11 cellular contexts compared by ENCODE assay signal in the genomic region with DNA sequence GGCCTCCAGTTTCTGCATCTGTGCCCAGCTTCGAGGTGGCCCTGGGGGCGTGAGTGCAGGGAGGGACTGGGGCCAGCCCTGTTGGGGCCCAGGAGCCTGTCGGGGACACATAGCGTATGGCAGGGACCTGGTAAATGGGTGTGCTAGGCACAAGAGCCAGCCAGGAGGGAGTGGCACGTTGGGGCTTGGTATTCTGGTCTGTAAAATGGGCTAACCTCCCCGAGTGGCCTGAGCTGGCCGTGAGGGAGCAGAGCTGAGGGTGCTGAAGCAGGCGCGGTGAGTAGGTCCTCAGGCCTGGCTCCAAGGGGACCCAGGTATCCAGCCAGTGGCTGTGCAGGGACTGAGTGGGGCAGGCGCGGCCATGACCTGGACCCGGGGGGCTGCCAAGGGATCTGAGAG. TPM values are rescaled to one million over a fixed set of nuclear protein-coding genes. Genes with fewer than 3 reads are reported as not detected.
DNase-seq lines count a peak whose midpoint lies in the region; ATAC-seq lines count a peak whose summit lies in the region.
"Had no signal": no experiment of that assay in that cellular context is flagged by ENCODE, and none has a peak within 500 bp of the region (broad histone marks: within the 10 kb centered on the region; RNA-seq: fewer than 3 reads in every experiment).

No MANE protein-coding gene starts in this region.

- no peak overlapping the region for H3K27ac ChIP-seq in trophoblast cell (ENCODE audit: low read depth, low read length)
- H3K27ac ChIP-seq: esophagus muscularis mucosa had no signal

- peaks cover 14% of the 10 kb centered on the region for H3K79me2 ChIP-seq in trophoblast cell (ENCODE audit: control insufficient read depth, insufficient read depth, low read length, poor library complexity)

- H3K36me3 Mint-ChIP-seq in activated CD4-positive, alpha-beta T cell treated with anti-CD3 and anti-CD28 coated beads, Interleukin-2, amount 10 ng/mL, durations not matched to agents 7 days and 5 days (ENCODE audit: low read depth), result peaks cover 9% of the 10 kb centered on the region
- H3K36me3 Mint-ChIP-seq in activated T-helper 17 cell treated with anti-CD3 and anti-CD28 coated beads, Interleukin-2, amount 50 U/mL, for 72 hours (ENCODE audit: low read depth), result peaks cover 63% of the 10 kb centered on the region
- H3K36me3 Mint-ChIP-seq: activated naive CD8-positive, alpha-beta T cell had no signal

- H3K4ac ChIP-seq in trophoblast cell (ENCODE audit: low read depth, low read length), result peak overlapping the region; percentile 21

- H2AK5ac ChIP-seq in trophoblast cell (ENCODE audit: low read length), result no peak overlapping the region

- ATAC-seq in activated T-helper 17 cell treated with anti-CD3 and anti-CD28 coated beads, Interleukin-2, amount 50 U/mL, for 72 hours (replicated peaks), result no peak
- no peak for ATAC-seq in HG03175 (IDR thresholded peaks at IDR 0.05; ENCODE audit: unreplicated experiment)

- POLR2A ChIA-PET in activated CD4-positive, alpha-beta T cell treated with anti-CD3 and anti-CD28 coated beads, Interleukin-2, amount 10 ng/mL, durations not matched to agents 7 days and 5 days (lab: Charles Lee), result no interaction called here

- no peaks in the 10 kb centered on the region for H3K27me3 ChIP-seq in trophoblast cell (ENCODE audit: insufficient read depth, low read length)
- H3K27me3 ChIP-seq: esophagus muscularis mucosa had no signal

- H2BK5ac ChIP-seq in trophoblast cell (ENCODE audit: low read depth, low read length, poor library complexity), result no peak overlapping the region

- peaks cover 62 to 65% of the 10 kb centered on the region in 2 experiments for H3K36me3 ChIP-seq in trophoblast cell (ENCODE audit: control insufficient read depth in 1 of 2, insufficient read depth in 2 of 2, low read length in 2 of 2)

- no CpG with 5 or more reads among the region's 12 CpGs for WGBS in trophoblast cell (ENCODE audit: extremely low coverage, insufficient coverage, insufficient read length)

- no peak overlapping the region for H3K9ac ChIP-seq in trophoblast cell (ENCODE audit: low read length)

- peaks cover 7% of the 10 kb centered on the region for H3K79me1 ChIP-seq in trophoblast cell (ENCODE audit: low read length)

- H2BK120ac ChIP-seq in trophoblast cell (ENCODE audit: insufficient read depth, low read length, poor library complexity), result no peak overlapping the region

- H2BK12ac ChIP-seq in trophoblast cell (ENCODE audit: low read length), result no peak overlapping the region

- H4K91ac ChIP-seq in trophoblast cell (ENCODE audit: low read depth, low read length), result no peak overlapping the region

- H3K27ac Mint-ChIP-seq in activated CD4-positive, alpha-beta T cell treated with anti-CD3 and anti-CD28 coated beads, Interleukin-2, amount 10 ng/mL, durations not matched to agents 7 days and 5 days, result peak overlapping the region; percentile 20
- peak overlapping the region; percentile 48 for H3K27ac Mint-ChIP-seq in activated T-helper 17 cell treated with anti-CD3 and anti-CD28 coated beads, Interleukin-2, amount 50 U/mL, for 72 hours
- H3K27ac Mint-ChIP-seq: activated naive CD8-positive, alpha-beta T cell; T-helper 1 cell treated with Interleukin-12 subunit alpha and Interleukin-12 subunit beta and Interleukin-4 antibody, amounts not matched to agents 30 μg/mL and 1 μg/mL, for 36 hours had no signal

- CTCF ChIA-PET in activated CD4-positive, alpha-beta T cell treated with anti-CD3 and anti-CD28 coated beads, Interleukin-2, amount 10 ng/mL, durations not matched to agents 7 days and 5 days (lab: Charles Lee), result interaction anchor here (1.3 kb wide), 1 partner anchor 9 kb away, joined by 5 read pairs; no protein-coding TSS in a partner anchor

- H3K27me3 Mint-ChIP-seq in activated CD4-positive, alpha-beta T cell treated with anti-CD3 and anti-CD28 coated beads, Interleukin-2, amount 10 ng/mL, durations not matched to agents 7 days and 5 days, result peaks cover 7% of the 10 kb centered on the region
- H3K27me3 Mint-ChIP-seq in activated T-helper 17 cell treated with anti-CD3 and anti-CD28 coated beads, Interleukin-2, amount 50 U/mL, for 72 hours, result no peaks in the 10 kb centered on the region
- H3K27me3 Mint-ChIP-seq: activated naive CD8-positive, alpha-beta T cell had no signal

- no peak for DNase-seq in activated CD4-positive, alpha-beta T cell treated with anti-CD3 and anti-CD28 coated beads, Interleukin-2, amount 10 ng/mL, durations not matched to agents 7 days and 5 days
- DNase-seq in activated CD4-positive, alpha-beta T cell treated with anti-CD3 and anti-CD28 coated beads, Interleukin-2, amount 50 U/mL, for 1 hour, result no peak
- DNase-seq in trophoblast cell, result no peak
- DNase-seq in NCI-H774 (lab: John Stamatoyannopoulos, UW), result no peak
- DNase-seq: NCI-H446; stimulated activated CD4-positive, alpha-beta T cell treated with anti-CD3 and anti-CD28 coated beads, Interleukin-15, amount 100 ng/mL, for 24 hours had no signal

- no peak overlapping the region for H3K23ac ChIP-seq in trophoblast cell (ENCODE audit: low read length)

- H3K4me1 ChIP-seq in trophoblast cell (ENCODE audit: control insufficient read depth in 1 of 2, insufficient read depth in 2 of 2, low read length in 2 of 2), result peaks cover 4 to 15% of the 10 kb centered on the region in 2 experiments

- H3K4me3 Mint-ChIP-seq in activated CD4-positive, alpha-beta T cell treated with anti-CD3 and anti-CD28 coated beads, Interleukin-2, amount 10 ng/mL, durations not matched to agents 7 days and 5 days, result no peak overlapping the region
- no peak overlapping the region for H3K4me3 Mint-ChIP-seq in activated T-helper 17 cell treated with anti-CD3 and anti-CD28 coated beads, Interleukin-2, amount 50 U/mL, for 72 hours
- H3K4me3 Mint-ChIP-seq: activated naive CD8-positive, alpha-beta T cell; T-helper 1 cell treated with Interleukin-12 subunit alpha and Interleukin-12 subunit beta and Interleukin-4 antibody, amounts not matched to agents 30 μg/mL and 1 μg/mL, for 36 hours had no signal

- no peak overlapping the region for H3K4me3 ChIP-seq in trophoblast cell (ENCODE audit: low read depth, low read length)
- H3K4me3 ChIP-seq: esophagus muscularis mucosa had no signal

- peak overlapping the region; percentile 40 for H4K12ac ChIP-seq in trophoblast cell (ENCODE audit: low read depth, low read length)

- H2AFZ ChIP-seq in trophoblast cell (ENCODE audit: insufficient read depth, low read length, poor library complexity), result no peak overlapping the region

- H3K4me1 Mint-ChIP-seq in activated CD4-positive, alpha-beta T cell treated with anti-CD3 and anti-CD28 coated beads, Interleukin-2, amount 10 ng/mL, durations not matched to agents 7 days and 5 days, result peaks cover 18% of the 10 kb centered on the region
- peaks cover 10% of the 10 kb centered on the region for H3K4me1 Mint-ChIP-seq in activated T-helper 17 cell treated with anti-CD3 and anti-CD28 coated beads, Interleukin-2, amount 50 U/mL, for 72 hours

- no peaks in the 10 kb centered on the region for H3K9me3 ChIP-seq in trophoblast cell (ENCODE audit: insufficient read depth, low read depth, low read length)
- H3K9me3 ChIP-seq: esophagus muscularis mucosa had no signal

- H3K9me3 Mint-ChIP-seq in activated CD4-positive, alpha-beta T cell treated with anti-CD3 and anti-CD28 coated beads, Interleukin-2, amount 10 ng/mL, durations not matched to agents 7 days and 5 days, result no peaks in the 10 kb centered on the region
- no peaks in the 10 kb centered on the region for H3K9me3 Mint-ChIP-seq in activated T-helper 17 cell treated with anti-CD3 and anti-CD28 coated beads, Interleukin-2, amount 50 U/mL, for 72 hours

- H3K18ac ChIP-seq in trophoblast cell (ENCODE audit: low read length), result no peak overlapping the region

- no peak overlapping the region for H3K4me2 ChIP-seq in trophoblast cell (ENCODE audit: low read length)

- no peak overlapping the region for H4K8ac ChIP-seq in trophoblast cell (ENCODE audit: low read depth, low read length)

- H3K14ac ChIP-seq in trophoblast cell (ENCODE audit: low read length), result no peak overlapping the region

RNA-seq across cellular contexts. Expression of a gene that starts 4.3 kb away (rescaled TPM):
- total RNA-seq in activated CD4-positive, alpha-beta T cell treated with anti-CD3 and anti-CD28 coated beads, Interleukin-2, amount 10 ng/mL, durations not matched to agents 7 days and 5 days, result 10 to 100 TPM; 60.7 to 76.8 TPM
- 100 to 1,000 TPM in 1 of 2 donors, 10 to 100 TPM in 1; 82.7 to 109 TPM for total RNA-seq in activated T-helper 17 cell treated with anti-CD3 and anti-CD28 coated beads, Interleukin-2, amount 50 U/mL, for 72 hours
- polyA plus RNA-seq in trophoblast cell (2013), result 233 and 241 TPM in 2 replicates

RNA-seq across cellular contexts. Expression of a gene that starts 12.1 kb away (rescaled TPM):
- total RNA-seq in activated CD4-positive, alpha-beta T cell treated with anti-CD3 and anti-CD28 coated beads, Interleukin-2, amount 10 ng/mL, durations not matched to agents 7 days and 5 days, result 100 to 1,000 TPM; 105 to 131 TPM
- total RNA-seq in activated T-helper 17 cell treated with anti-CD3 and anti-CD28 coated beads, Interleukin-2, amount 50 U/mL, for 72 hours, result 100 to 1,000 TPM; 100 to 111 TPM
- 43.8 and 44.8 TPM in 2 replicates for polyA plus RNA-seq in trophoblast cell (2013)

RNA-seq across cellular contexts. Expression of a gene that starts 21.9 kb away (rescaled TPM):
- total RNA-seq in activated CD4-positive, alpha-beta T cell treated with anti-CD3 and anti-CD28 coated beads, Interleukin-2, amount 10 ng/mL, durations not matched to agents 7 days and 5 days, result 10 to 100 TPM; 17.5 to 18.9 TPM
- 10 to 100 TPM; 33.8 to 72.8 TPM for total RNA-seq in activated T-helper 17 cell treated with anti-CD3 and anti-CD28 coated beads, Interleukin-2, amount 50 U/mL, for 72 hours
- 142 and 143 TPM in 2 replicates for polyA plus RNA-seq in trophoblast cell (2013)

RNA-seq across cellular contexts. Expression of a gene that starts 22.2 kb away (rescaled TPM):
- total RNA-seq in activated CD4-positive, alpha-beta T cell treated with anti-CD3 and anti-CD28 coated beads, Interleukin-2, amount 10 ng/mL, durations not matched to agents 7 days and 5 days, result 10 to 100 TPM; 33.2 to 33.8 TPM
- total RNA-seq in activated T-helper 17 cell treated with anti-CD3 and anti-CD28 coated beads, Interleukin-2, amount 50 U/mL, for 72 hours, result 10 to 100 TPM; 21.4 to 57.4 TPM
- polyA plus RNA-seq in trophoblast cell (2013), result 38.8 and 40.1 TPM in 2 replicates

RNA-seq across cellular contexts. Expression of a gene that starts 37.2 kb away (rescaled TPM):
- 10 to 100 TPM; 57.9 to 62.7 TPM for total RNA-seq in activated CD4-positive, alpha-beta T cell treated with anti-CD3 and anti-CD28 coated beads, Interleukin-2, amount 10 ng/mL, durations not matched to agents 7 days and 5 days
- total RNA-seq in activated T-helper 17 cell treated with anti-CD3 and anti-CD28 coated beads, Interleukin-2, amount 50 U/mL, for 72 hours, result 10 to 100 TPM; 55.6 to 56.1 TPM
- 50.3 and 50.7 TPM in 2 replicates for polyA plus RNA-seq in trophoblast cell (2013)
